ENCODE assay signal across 8 cellular contexts in the genomic region with DNA sequence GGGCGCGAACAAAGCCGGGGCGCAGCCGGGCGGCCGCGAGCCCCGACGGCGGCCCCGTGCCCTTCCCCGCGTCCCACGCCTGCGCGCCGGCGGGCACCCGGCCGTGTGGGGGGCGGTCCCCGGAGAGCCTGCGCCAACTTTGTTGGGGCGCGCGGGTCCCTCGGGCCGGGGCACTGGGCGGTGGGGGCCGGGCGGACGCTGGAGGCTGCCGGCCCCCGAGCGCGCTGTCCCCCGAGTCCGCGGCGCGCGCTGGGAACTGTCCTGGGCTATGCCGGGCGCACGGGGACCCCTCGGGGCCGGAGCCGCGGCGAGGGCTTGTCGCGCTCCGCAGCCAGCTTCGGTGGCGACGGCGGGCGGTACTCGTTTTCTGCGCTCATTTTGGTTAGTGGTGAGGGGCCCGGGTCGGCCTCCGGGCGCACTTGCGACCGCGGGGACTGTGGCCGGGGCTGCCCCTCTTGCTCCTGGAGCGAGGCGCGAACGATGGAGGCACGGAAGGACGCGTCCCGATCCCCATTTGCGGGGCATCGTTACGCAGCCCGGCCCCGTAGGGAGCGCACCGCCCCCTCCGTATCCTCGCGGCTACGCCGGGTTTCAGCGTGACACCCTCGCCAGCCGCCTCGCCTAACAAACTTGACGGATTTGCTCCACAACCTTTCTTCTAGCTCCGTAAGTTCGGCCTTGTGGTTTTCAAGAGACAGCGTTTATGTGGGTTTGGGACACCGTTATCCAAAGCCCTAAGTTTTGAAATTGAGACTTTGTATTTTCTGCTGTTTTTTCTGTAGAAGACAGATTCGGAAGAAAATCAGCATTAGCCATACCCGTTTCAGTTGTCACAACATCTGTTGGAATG. TPM values are rescaled to one million over a fixed set of nuclear protein-coding genes. Genes with fewer than 3 reads are reported as not detected.
DNase-seq lines count a peak whose midpoint lies in the region; ATAC-seq and TF ChIP-seq lines count a peak whose summit lies in the region.

No MANE protein-coding gene starts in this region.

- H2AFZ ChIP-seq in GM23338: no peak overlapping the region

- H3K36me3 Mint-ChIP-seq in GM23338 (ENCODE audit: low read depth) (peaks cover 47% of the 10 kb centered on the region), memory B cell (peaks cover 3% of the 10 kb centered on the region)
- peaks cover 27% of the 10 kb centered on the region for H3K36me3 Mint-ChIP-seq in activated CD4-positive, alpha-beta T cell treated with anti-CD3 and anti-CD28 coated beads for 36 hours (ENCODE audit: low read depth)
- H3K36me3 Mint-ChIP-seq in stimulated activated memory B cell treated with anti-CD40 and anti-IgM and Interleukin-4, amounts not matched to agents 10 μg/mL and 1 μg/mL and 100 μg/mL, for 72 hours: peaks cover 15% of the 10 kb centered on the region

- H3K27me3 ChIP-seq in GM23338 (ENCODE audit: insufficient read depth) (no peaks in the 10 kb centered on the region), ectodermal cell (ENCODE audit: control insufficient read depth, insufficient read depth, low read length, poor library complexity, severe bottlenecking) (no peaks in the 10 kb centered on the region)

- POLR2A ChIA-PET in activated CD4-positive, alpha-beta T cell treated with anti-CD3 and anti-CD28 coated beads for 36 hours (lab: Charles Lee): interaction anchor here (0.6 to 0.9 kb wide), 3 partner anchors 15 to 24 kb away, joined by 3 read pairs; no protein-coding TSS in a partner anchor

- H3K9me3 ChIP-seq in ectodermal cell (ENCODE audit: control insufficient read depth, low read length): no peaks in the 10 kb centered on the region

- intact Hi-C loops in activated CD4-positive, alpha-beta T cell treated with anti-CD3 and anti-CD28 coated beads for 36 hours (cut with DNase I, micrococcal nuclease): loop anchor here (1.0 to 5.0 kb wide), 11 partner anchors 22 to 783 kb away; a partner anchor contains a TSS

- CTCF ChIA-PET in activated CD4-positive, alpha-beta T cell treated with anti-CD3 and anti-CD28 coated beads for 36 hours (lab: Charles Lee): interaction anchor here (1.5 to 1.9 kb wide), 2 partner anchors 8 to 134 kb away, joined by 5 to 9 read pairs; no protein-coding TSS in a partner anchor

- H3K4me3 Mint-ChIP-seq in GM23338: peak overlapping the region; percentile 84
- peak overlapping the region; percentile 75 for H3K4me3 Mint-ChIP-seq in activated CD4-positive, alpha-beta T cell treated with anti-CD3 and anti-CD28 coated beads for 36 hours
- H3K4me3 Mint-ChIP-seq in memory B cell: peak overlapping the region; percentile 81
- H3K4me3 Mint-ChIP-seq in stimulated activated memory B cell treated with anti-CD40 and anti-IgM and Interleukin-4, amounts not matched to agents 10 μg/mL and 1 μg/mL and 100 μg/mL, for 72 hours: peak overlapping the region; percentile 78

- peaks cover 12% of the 10 kb centered on the region for H3K4me1 ChIP-seq in GM23338 (ENCODE audit: insufficient read depth)
- peaks cover 19% of the 10 kb centered on the region for H3K4me1 ChIP-seq in ectodermal cell (ENCODE audit: control insufficient read depth, insufficient read depth, low read length)

- peaks cover 18% of the 10 kb centered on the region for H3F3A ChIP-seq in GM23338 (replicated peaks; ENCODE audit: low read depth)

- H4K20me1 ChIP-seq in GM23338 (replicated peaks; ENCODE audit: insufficient read depth): peaks cover 48% of the 10 kb centered on the region

- H3K79me2 ChIP-seq in GM23338 (replicated peaks; ENCODE audit: insufficient read depth): peaks cover 84% of the 10 kb centered on the region

- H3K27me3 Mint-ChIP-seq in GM23338 (ENCODE audit: insufficient read depth, low read depth, poor library complexity) (peaks cover 27% of the 10 kb centered on the region), memory B cell (no peaks in the 10 kb centered on the region)
- H3K27me3 Mint-ChIP-seq in activated CD4-positive, alpha-beta T cell treated with anti-CD3 and anti-CD28 coated beads for 36 hours: no peaks in the 10 kb centered on the region
- no peaks in the 10 kb centered on the region for H3K27me3 Mint-ChIP-seq in stimulated activated memory B cell treated with anti-CD40 and anti-IgM and Interleukin-4, amounts not matched to agents 10 μg/mL and 1 μg/mL and 100 μg/mL, for 72 hours

- 2% methylated on average over 100 of the region's 100 CpGs for WGBS in ectodermal cell, 2 experiments

- H3K27ac ChIP-seq in GM23338 (ENCODE audit: low read depth): no peak overlapping the region
- no peak overlapping the region for H3K27ac ChIP-seq in ectodermal cell (ENCODE audit: insufficient read depth, low read depth, low read length, poor library complexity, severe bottlenecking)

- H3K4me2 ChIP-seq in GM23338: peak overlapping the region; percentile 98

- peaks cover 17% of the 10 kb centered on the region for H3K36me3 ChIP-seq in GM23338 (ENCODE audit: insufficient read depth)
- H3K36me3 ChIP-seq in ectodermal cell (ENCODE audit: control insufficient read depth, insufficient read depth, low read length): peaks cover 8% of the 10 kb centered on the region

- DNase-seq in GM03348 (ENCODE audit: low spot score) (peak; percentile 89), GM23338 (ENCODE audit: low spot score) (peak; percentile 74), M059J (ENCODE audit: low read depth) (peak; percentile 68), memory B cell (ENCODE audit: low spot score in 2 of 2) (peak; percentile 18 to 42), NCI-H524 treated with DMSO at 0.1 percent for 48 hours (lab: John Stamatoyannopoulos, UW) (no peak)
- DNase-seq in activated CD4-positive, alpha-beta T cell treated with anti-CD3 and anti-CD28 coated beads for 36 hours: peak; percentile 81

- H3K9me3 Mint-ChIP-seq in GM23338: no peaks in the 10 kb centered on the region; the same call in 2 of the 3 replicates
- no peaks in the 10 kb centered on the region for H3K9me3 Mint-ChIP-seq in activated CD4-positive, alpha-beta T cell treated with anti-CD3 and anti-CD28 coated beads for 36 hours (ENCODE audit: low read depth)
- H3K9me3 Mint-ChIP-seq in memory B cell: no peaks in the 10 kb centered on the region
- no peaks in the 10 kb centered on the region for H3K9me3 Mint-ChIP-seq in stimulated activated memory B cell treated with anti-CD40 and anti-IgM and Interleukin-4, amounts not matched to agents 10 μg/mL and 1 μg/mL and 100 μg/mL, for 72 hours

- H3K27ac Mint-ChIP-seq in GM23338 (no peak overlapping the region; the same call in 1 of the 2 replicates), memory B cell (peak overlapping the region; percentile 90)
- H3K27ac Mint-ChIP-seq in activated CD4-positive, alpha-beta T cell treated with anti-CD3 and anti-CD28 coated beads for 36 hours: peak overlapping the region; percentile 70
- peak overlapping the region; percentile 85 for H3K27ac Mint-ChIP-seq in stimulated activated memory B cell treated with anti-CD40 and anti-IgM and Interleukin-4, amounts not matched to agents 10 μg/mL and 1 μg/mL and 100 μg/mL, for 72 hours

- no peaks in the 10 kb centered on the region for H3K9me2 ChIP-seq in GM23338 (ENCODE audit: insufficient read depth)

- TF ChIP-seq CTCF in GM23338 (conservative IDR thresholded peaks at IDR 0.05; ENCODE audit: low read depth in 2 of 2): no peak

- H3K4me3 ChIP-seq in GM23338 (peak overlapping the region; percentile 83), ectodermal cell (ENCODE audit: insufficient read depth, low read depth, low read length) (peak overlapping the region; percentile 64)

- peak; percentile 38 for ATAC-seq in GM23338
- ATAC-seq in activated CD4-positive, alpha-beta T cell treated with anti-CD3 and anti-CD28 coated beads for 36 hours: peak; percentile 31
- ATAC-seq in memory B cell (ENCODE audit: low read depth): no peak
- ATAC-seq in stimulated activated memory B cell treated with anti-CD40 and anti-IgM and Interleukin-4, amounts not matched to agents 10 μg/mL and 1 μg/mL and 100 μg/mL, for 72 hours: peak; percentile 4

- H3K4me1 Mint-ChIP-seq in GM23338: peaks cover 35% of the 10 kb centered on the region
- peaks cover 58% of the 10 kb centered on the region for H3K4me1 Mint-ChIP-seq in activated CD4-positive, alpha-beta T cell treated with anti-CD3 and anti-CD28 coated beads for 36 hours
- peaks cover 32% of the 10 kb centered on the region for H3K4me1 Mint-ChIP-seq in memory B cell
- peaks cover 61% of the 10 kb centered on the region for H3K4me1 Mint-ChIP-seq in stimulated activated memory B cell treated with anti-CD40 and anti-IgM and Interleukin-4, amounts not matched to agents 10 μg/mL and 1 μg/mL and 100 μg/mL, for 72 hours

RNA-seq across cellular contexts. Expression of a gene that starts 0.6 kb away (rescaled TPM):
- 24.6 and 32.6 TPM in 2 replicates for total RNA-seq in GM23338 (2014; rRNA removed; shearing (Covaris generic))
- 6.5 and 7.3 TPM in 2 replicates for polyA plus RNA-seq in GM23338 (2016; fragmentation: Nextera tagmentation; extraction: Ambion mirVana)
- 7.8 and 15.1 TPM in 2 replicates for total RNA-seq in M059J (2014; rRNA removed; shearing (Covaris generic))
- 10 to 100 TPM; 14.3 to 16.6 TPM for total RNA-seq in activated CD4-positive, alpha-beta T cell treated with anti-CD3 and anti-CD28 coated beads for 36 hours
- 27.4 TPM for polyA plus RNA-seq in ectodermal cell (2013, experiment 1 of 4)
- 22.5 TPM for polyA plus RNA-seq in ectodermal cell (2013, experiment 2 of 4)
- polyA plus RNA-seq in ectodermal cell (2013, experiment 3 of 4): 22.4 TPM
- 25.3 TPM for polyA plus RNA-seq in ectodermal cell (2013, experiment 4 of 4)

RNA-seq across cellular contexts. Expression of a gene that starts 1.0 kb away (rescaled TPM):
- 357 and 427 TPM in 2 replicates for total RNA-seq in GM23338 (2014; rRNA removed; shearing (Covaris generic))
- 610 and 628 TPM in 2 replicates for polyA plus RNA-seq in GM23338 (2016; fragmentation: Nextera tagmentation; extraction: Ambion mirVana)
- total RNA-seq in M059J (2014; rRNA removed; shearing (Covaris generic)): 881 and 940 TPM in 2 replicates
- 100 to 1,000 TPM; 208 to 296 TPM for total RNA-seq in activated CD4-positive, alpha-beta T cell treated with anti-CD3 and anti-CD28 coated beads for 36 hours
- 254 TPM for polyA plus RNA-seq in ectodermal cell (2013, experiment 1 of 4)
- 238 TPM for polyA plus RNA-seq in ectodermal cell (2013, experiment 2 of 4)
- 230 TPM for polyA plus RNA-seq in ectodermal cell (2013, experiment 3 of 4)
- polyA plus RNA-seq in ectodermal cell (2013, experiment 4 of 4): 251 TPM

RNA-seq across cellular contexts. Expression of a gene that starts 21.9 kb away (rescaled TPM):
- 46.3 and 55.7 TPM in 2 replicates for total RNA-seq in GM23338 (2014; rRNA removed; shearing (Covaris generic))
- polyA plus RNA-seq in GM23338 (2016; fragmentation: Nextera tagmentation; extraction: Ambion mirVana): 9.6 and 12.1 TPM in 2 replicates
- total RNA-seq in M059J (2014; rRNA removed; shearing (Covaris generic)): 46.5 and 60.4 TPM in 2 replicates
- 10 to 100 TPM; 38.7 TPM for total RNA-seq in activated CD4-positive, alpha-beta T cell treated with anti-CD3 and anti-CD28 coated beads for 36 hours
- 91.0 TPM for polyA plus RNA-seq in ectodermal cell (2013, experiment 1 of 4)
- polyA plus RNA-seq in ectodermal cell (2013, experiment 2 of 4): 90.3 TPM
- polyA plus RNA-seq in ectodermal cell (2013, experiment 3 of 4): 64.4 TPM
- 71.8 TPM for polyA plus RNA-seq in ectodermal cell (2013, experiment 4 of 4)

RNA-seq across cellular contexts. Expression of a gene that starts 38.6 kb away (rescaled TPM):
- 11.3 and 13.6 TPM in 2 replicates for total RNA-seq in GM23338 (2014; rRNA removed; shearing (Covaris generic))
- polyA plus RNA-seq in GM23338 (2016; fragmentation: Nextera tagmentation; extraction: Ambion mirVana): 11.7 and 15.4 TPM in 2 replicates
- total RNA-seq in M059J (2014; rRNA removed; shearing (Covaris generic)): 19.9 and 46.4 TPM in 2 replicates
- total RNA-seq in activated CD4-positive, alpha-beta T cell treated with anti-CD3 and anti-CD28 coated beads for 36 hours: 10 to 100 TPM; 38.0 to 44.9 TPM
- 27.0 TPM for polyA plus RNA-seq in ectodermal cell (2013, experiment 1 of 4)
- 33.0 TPM for polyA plus RNA-seq in ectodermal cell (2013, experiment 2 of 4)
- 29.8 TPM for polyA plus RNA-seq in ectodermal cell (2013, experiment 3 of 4)
- 28.0 TPM for polyA plus RNA-seq in ectodermal cell (2013, experiment 4 of 4)
